Comparison of ENCODE assay signal across 27 cellular contexts in the genomic region with DNA sequence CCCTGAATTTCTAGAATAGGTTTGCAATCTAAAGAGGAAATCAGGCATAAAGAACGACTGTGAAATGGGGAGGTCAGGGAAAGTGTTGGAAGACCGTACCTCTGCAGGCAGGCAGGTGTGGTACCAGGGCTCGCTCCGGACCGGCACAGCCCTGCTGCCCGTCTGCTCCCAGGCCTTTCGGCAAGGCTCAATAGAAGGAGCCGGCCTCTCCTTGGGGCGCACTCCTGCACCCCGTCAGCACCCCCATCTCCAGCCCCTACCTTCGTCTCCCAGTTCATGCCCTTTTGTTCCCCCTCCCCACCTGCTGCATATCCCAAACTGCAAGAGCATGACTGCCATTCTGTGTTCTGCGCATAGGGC.
"Had no signal": no experiment of that assay in that cellular context is flagged by ENCODE, and none has a peak within 500 bp of the region (broad histone marks: within the 10 kb centered on the region; RNA-seq: fewer than 3 reads in every experiment).

No MANE protein-coding gene starts in this region.

- H3K4me1 ChIP-seq: SJCRH30 had no signal

- H3K36me3 Mint-ChIP-seq: activated CD8-positive, alpha-beta memory T cell treated with anti-CD3 and anti-CD28 coated beads, Interleukin-2, amount 10 ng/mL, durations not matched to agents 7 days and 5 days; activated naive CD4-positive, alpha-beta T cell treated with anti-CD3 and anti-CD28 coated beads, Interleukin-2, amount 50 U/mL, for 72 hours; brain had no signal

- H3K4me3 ChIP-seq: K562, SJCRH30, SK-N-MC had no signal

- H3K27ac ChIP-seq: SJCRH30, SK-N-MC, WERI-Rb-1 had no signal

- H3K27ac Mint-ChIP-seq: activated CD4-positive, alpha-beta memory T cell treated with anti-CD3 and anti-CD28 coated beads, Interleukin-2, amount 10 ng/mL, durations not matched to agents 7 days and 5 days; activated CD8-positive, alpha-beta memory T cell treated with anti-CD3 and anti-CD28 coated beads, Interleukin-2, amount 10 ng/mL, durations not matched to agents 7 days and 5 days; activated naive CD4-positive, alpha-beta T cell treated with anti-CD3 and anti-CD28 coated beads for 36 hours; activated naive CD4-positive, alpha-beta T cell treated with anti-CD3 and anti-CD28 coated beads, Interleukin-2, amount 50 U/mL, for 72 hours; activated T-cell treated with anti-CD3 and anti-CD28 coated beads, Interleukin-2, amount 50 U/mL, for 72 hours; activated T-helper 17 cell treated with anti-CD3 and anti-CD28 coated beads, Interleukin-2, amount 50 U/mL, for 72 hours; brain had no signal

- H3K27me3 Mint-ChIP-seq: activated CD4-positive, alpha-beta memory T cell treated with anti-CD3 and anti-CD28 coated beads, Interleukin-2, amount 10 ng/mL, durations not matched to agents 7 days and 5 days; activated CD8-positive, alpha-beta memory T cell treated with anti-CD3 and anti-CD28 coated beads, Interleukin-2, amount 10 ng/mL, durations not matched to agents 7 days and 5 days had no signal

- H3K4me3 Mint-ChIP-seq: activated CD4-positive, alpha-beta memory T cell treated with anti-CD3 and anti-CD28 coated beads, Interleukin-2, amount 10 ng/mL, durations not matched to agents 7 days and 5 days; activated CD8-positive, alpha-beta memory T cell treated with anti-CD3 and anti-CD28 coated beads, Interleukin-2, amount 10 ng/mL, durations not matched to agents 7 days and 5 days; activated naive CD4-positive, alpha-beta T cell treated with anti-CD3 and anti-CD28 coated beads for 36 hours; activated T-cell treated with anti-CD3 and anti-CD28 coated beads, Interleukin-2, amount 50 U/mL, for 72 hours; activated T-helper 17 cell treated with anti-CD3 and anti-CD28 coated beads, Interleukin-2, amount 50 U/mL, for 72 hours; brain had no signal

- ATAC-seq: activated CD8-positive, alpha-beta memory T cell treated with anti-CD3 and anti-CD28 coated beads, Interleukin-2, amount 10 ng/mL, durations not matched to agents 7 days and 5 days; activated naive CD4-positive, alpha-beta T cell treated with anti-CD3 and anti-CD28 coated beads, Interleukin-2, amount 50 U/mL, for 72 hours; activated T-cell treated with anti-CD3 and anti-CD28 coated beads, Interleukin-2, amount 50 U/mL, for 72 hours; activated T-helper 17 cell treated with anti-CD3 and anti-CD28 coated beads, Interleukin-2, amount 50 U/mL, for 72 hours; K562; Panc1 had no signal

- H3K36me3 ChIP-seq: SJCRH30, WERI-Rb-1 had no signal

- H3K4me1 Mint-ChIP-seq: activated CD4-positive, alpha-beta memory T cell treated with anti-CD3 and anti-CD28 coated beads, Interleukin-2, amount 10 ng/mL, durations not matched to agents 7 days and 5 days; activated CD8-positive, alpha-beta memory T cell treated with anti-CD3 and anti-CD28 coated beads, Interleukin-2, amount 10 ng/mL, durations not matched to agents 7 days and 5 days; activated T-helper 17 cell treated with anti-CD3 and anti-CD28 coated beads, Interleukin-2, amount 50 U/mL, for 72 hours had no signal

- H3K9me3 ChIP-seq: SJCRH30 had no signal

- DNase-seq: activated CD4-positive, alpha-beta memory T cell treated with anti-CD3 and anti-CD28 coated beads, Interleukin-2, amount 10 ng/mL, durations not matched to agents 7 days and 5 days; activated CD4-positive, alpha-beta T cell treated with anti-CD3 and anti-CD28 coated beads for 1 hour; activated CD4-positive, alpha-beta T cell treated with anti-CD3 and anti-CD28 coated beads for 48 hours; activated CD4-positive, CD25-positive, alpha-beta regulatory T cell; activated CD8-positive, alpha-beta memory T cell treated with anti-CD3 and anti-CD28 coated beads for 24 hours; activated CD8-positive, alpha-beta memory T cell treated with anti-CD3 and anti-CD28 coated beads, Interleukin-2, amount 10 ng/mL, durations not matched to agents 7 days and 5 days; activated CD8-positive, alpha-beta memory T cell treated with anti-CD3 and anti-CD28 coated beads, Interleukin-2, amount 50 U/mL, for 48 hours; activated gamma-delta T cell treated with Interleukin-2 at 50 U/mL for 16 hours; activated naive CD4-positive, alpha-beta T cell treated with anti-CD3 and anti-CD28 coated beads for 36 hours; activated T-cell treated with anti-CD3 and anti-CD28 coated beads, Interleukin-2, amount 50 U/mL, for 1 hour; activated T-cell treated with anti-CD3 and anti-CD28 coated beads, Interleukin-2, amount 50 U/mL, for 72 hours; anterior cingulate cortex; Karpas-422; NCI-H1105; NCI-H1417 treated with DMSO at 0.1 percent for 48 hours; NCI-H2081 treated with DMSO at 0.1 percent for 48 hours; NCI-H524 treated with DMSO at 0.1 percent for 48 hours; SHP77; SJCRH30; T1000; WERI-Rb-1 had no signal
